Comparison of ENCODE assay signal across 9 cellular contexts in genomic region chr5:79511945-79512493, GRCh38. TPM values are rescaled to one million over a fixed set of nuclear protein-coding genes. Genes with fewer than 3 reads are reported as not detected.
DNase-seq lines count a peak whose midpoint lies in the region; ATAC-seq, FAIRE-seq and TF ChIP-seq lines count a peak whose summit lies in the region.
"Had no signal": no experiment of that assay in that cellular context is flagged by ENCODE, and none has a peak within 500 bp of the region (broad histone marks: within the 10 kb centered on the region; RNA-seq: fewer than 3 reads in every experiment).

No MANE protein-coding gene starts in this region.

- CTCF ChIA-PET in HEK293 (lab: Yijun Ruan, JAX): interaction anchor here (0.7 to 0.9 kb wide), 3 partner anchors 22 to 379 kb away, joined by 3 to 5 read pairs (median 3); no protein-coding TSS in a partner anchor

- H3K36me3 Mint-ChIP-seq in naive thymus-derived CD8-positive, alpha-beta T cell: peaks cover 0 to 2% (median 0%) of the 10 kb centered on the region in 3 donors

- H3K36me3 ChIP-seq in HEK293 (ENCODE audit: control insufficient read depth in 2 of 2, insufficient read depth in 1 of 2, low read length in 2 of 2): no peaks in the 10 kb centered on the region
- H3K36me3 ChIP-seq in bronchial epithelial cell (ENCODE audit: control insufficient read depth, insufficient read depth, low read length): no peaks in the 10 kb centered on the region

- H3K4me1 Mint-ChIP-seq in naive thymus-derived CD8-positive, alpha-beta T cell: peaks cover 18 to 36% (median 30%) of the 10 kb centered on the region in 4 donors

- FAIRE-seq in bronchial epithelial cell (lab: Jason Lieb, UNC): no peak

- no peak overlapping the region; the same call in 1 of the 2 replicates for H3K27ac ChIP-seq in HEK293 (ENCODE audit: extremely low read depth, low read depth, low read length)

- no peak for ATAC-seq in naive thymus-derived CD8-positive, alpha-beta T cell
- no peak for ATAC-seq in HG03045 (IDR thresholded peaks at IDR 0.05; ENCODE audit: unreplicated experiment)
- ATAC-seq in GM21381 (IDR thresholded peaks at IDR 0.05; ENCODE audit: unreplicated experiment): no peak

- H3K9me3 ChIP-seq in HEK293 (ENCODE audit: control insufficient read depth, insufficient read depth, low read depth, low read length): no peaks in the 10 kb centered on the region

- no peaks in the 10 kb centered on the region for H3K9me3 Mint-ChIP-seq in naive thymus-derived CD8-positive, alpha-beta T cell
- H3K9me3 Mint-ChIP-seq: dendritic cell treated with granulocyte-macrophage colony-stimulating factor and Interleukin-4, amounts not matched to agents 40 ng/mL and 50 ng/mL, for 4 days had no signal

- POLR2A ChIA-PET in HEK293 (lab: Yijun Ruan, JAX): interaction anchor here (0.7 to 3.6 kb wide), 3 partner anchors 13 to 275 kb away, joined by 5 to 19 read pairs (median 18); partner anchors contain the start of gene JMY
- POLR2A ChIA-PET in naive thymus-derived CD8-positive, alpha-beta T cell (lab: Charles Lee): no interaction called here

- DNase-seq in AG10803 (ENCODE audit: low read depth) (no peak), bronchial epithelial cell (ENCODE audit: low read depth) (no peak), GOT3 (lab: John Stamatoyannopoulos, UW) (no peak), Ammon's horn (ENCODE audit: low spot score) (no peak)
- DNase-seq in naive thymus-derived CD8-positive, alpha-beta T cell: no peak

- peak overlapping the region in 8 of 10 donors; percentile 7 to 99 (median 84) for H3K4me3 Mint-ChIP-seq in naive thymus-derived CD8-positive, alpha-beta T cell

- H3K27ac Mint-ChIP-seq in naive thymus-derived CD8-positive, alpha-beta T cell: peak overlapping the region in 1 of 10 donors; percentile 84
- H3K27ac Mint-ChIP-seq: dendritic cell treated with granulocyte-macrophage colony-stimulating factor and Interleukin-4, amounts not matched to agents 40 ng/mL and 50 ng/mL, for 4 days had no signal

- no peaks in the 10 kb centered on the region for H3K27me3 ChIP-seq in bronchial epithelial cell (ENCODE audit: control insufficient read depth, insufficient read depth, low read length)

- TF ChIP-seq CTCF in AG10803 (conservative IDR thresholded peaks at IDR 0.05; ENCODE audit: low read length) (no peak), HEK293 (tag by site-specific recombination; IDR thresholded peaks at IDR 0.05) (no peak), bronchial epithelial cell (IDR thresholded peaks at IDR 0.05; ENCODE audit: insufficient read depth, low read length, severe bottlenecking) (no peak)

- peaks cover 0 to 31% (median 14%) of the 10 kb centered on the region in 5 donors for H3K27me3 Mint-ChIP-seq in naive thymus-derived CD8-positive, alpha-beta T cell

- peaks cover 22% of the 10 kb centered on the region for H3K4me1 ChIP-seq in HEK293 (ENCODE audit: control insufficient read depth, insufficient read depth, low read length)

- H3K4me3 ChIP-seq in AG10803 (ENCODE audit: low read length) (peak overlapping the region; percentile 81), HEK293 (ENCODE audit: low read depth, low read length) (peak overlapping the region; percentile 86), bronchial epithelial cell (ENCODE audit: low read depth, low read length) (peak overlapping the region; percentile 76)

TF ChIP-seq in HEK293, 187 proteins besides CTCF, POLR2A, EP300 and RAD21:
- TF ChIP-seq ZNF664 (tag by site-specific recombination; IDR thresholded peaks at IDR 0.05) (peak; percentile 73; the same call in 1 of the 2 replicates), EGR2 (tag by site-specific recombination; IDR thresholded peaks at IDR 0.05; ENCODE audit: low read depth) (no peak), ZNF560 (tag by site-specific recombination; IDR thresholded peaks at IDR 0.05; ENCODE audit: borderline replicate concordance) (no peak), PRDM6 (tag by site-specific recombination; IDR thresholded peaks at IDR 0.05) (0 out of 2 replicates have a peak, but pooled peaks have one; percentile 15), PRDM1 (tag by site-specific recombination; IDR thresholded peaks at IDR 0.05) (0 out of 2 replicates have a peak, but pooled peaks have one; percentile 57)

RNA-seq across cellular contexts. Expression of gene HOMER1, which starts 1.9 kb away (rescaled TPM):
- total RNA-seq in bronchial epithelial cell: 20.5 and 40.3 TPM in 2 replicates
- total RNA-seq in naive thymus-derived CD8-positive, alpha-beta T cell: 1 to 10 TPM; 3.4 to 5.4 TPM
- polyA plus RNA-seq in naive thymus-derived CD8-positive, alpha-beta T cell: 1 to 10 TPM in 2 of 3 donors, under 1 TPM in 1; 0.70 to 3.3 (median 2.5) TPM
